19 cellular contexts compared by ENCODE assay signal in the genomic region with DNA sequence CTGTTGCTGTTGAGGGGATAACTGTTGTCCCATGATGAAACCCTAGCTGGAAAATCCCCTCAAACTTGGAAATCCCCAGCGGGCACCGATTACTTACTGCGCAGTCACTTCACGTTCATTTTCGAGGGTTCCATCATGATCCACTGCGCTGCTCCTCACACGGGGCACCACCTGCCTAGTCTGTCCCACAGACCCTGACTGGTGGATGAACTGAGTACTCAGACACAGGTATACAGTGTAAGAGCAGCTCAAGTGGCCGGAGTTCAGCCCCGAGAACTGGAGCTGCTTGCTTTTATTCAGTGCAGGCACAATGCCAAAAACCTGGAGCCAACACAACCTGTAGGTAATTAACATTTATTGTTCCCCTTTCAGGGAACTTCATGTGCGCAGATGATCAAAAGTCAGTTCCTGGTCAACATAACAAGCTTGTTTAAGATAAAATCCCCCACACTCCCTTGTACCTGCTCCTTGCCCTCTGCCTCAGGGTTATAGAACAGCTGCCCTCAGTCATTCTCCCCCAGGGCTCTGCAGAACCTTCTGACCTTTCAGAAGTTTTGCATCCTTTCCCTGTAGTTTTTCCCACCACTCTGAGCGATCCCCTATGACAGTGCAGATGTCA. TPM values are rescaled to one million over a fixed set of nuclear protein-coding genes. Genes with fewer than 3 reads are reported as not detected.
A peak's percentile ranks its signal among the peaks of the same experiment; 100 is the strongest.
DNase-seq lines count a peak whose midpoint lies in the region; ATAC-seq and TF ChIP-seq lines count a peak whose summit lies in the region.
"Had no signal": no experiment of that assay in that cellular context is flagged by ENCODE, and none has a peak within 500 bp of the region (broad histone marks: within the 10 kb centered on the region; RNA-seq: fewer than 3 reads in every experiment).

No MANE protein-coding gene starts in this region.

- no peak for TF ChIP-seq EP300 in gastroesophageal sphincter (IDR thresholded peaks at IDR 0.05)

- H4K20me1 ChIP-seq in GM23248 (ENCODE audit: insufficient read depth): no peaks in the 10 kb centered on the region

- no peak overlapping the region for H2AFZ ChIP-seq in GM23248

- no peaks in the 10 kb centered on the region for H3K9me3 ChIP-seq in gastroesophageal sphincter
- no peaks in the 10 kb centered on the region for H3K9me3 ChIP-seq in upper lobe of right lung
- no peaks in the 10 kb centered on the region for H3K9me3 ChIP-seq in GM23248 (ENCODE audit: low read depth)
- H3K9me3 ChIP-seq: testis had no signal

- intact Hi-C loops in upper lobe of right lung (cut with DNase I): no loop called here

- in situ Hi-C loops in GM23248 (cut with MboI): no loop called here

- H3K79me2 ChIP-seq in GM23248 (ENCODE audit: insufficient read depth): no peaks in the 10 kb centered on the region

- TF ChIP-seq CTCF in gastroesophageal sphincter (IDR thresholded peaks at IDR 0.05) (no peak), upper lobe of right lung (IDR thresholded peaks at IDR 0.05) (no peak)

- H3K27ac ChIP-seq in gastroesophageal sphincter: no peak overlapping the region
- no peak overlapping the region for H3K27ac ChIP-seq in upper lobe of right lung
- H3K27ac ChIP-seq in GM23248: no peak overlapping the region
- H3K27ac ChIP-seq: 22Rv1, dorsolateral prefrontal cortex, SK-N-MC, testis had no signal

- H3K27me3 ChIP-seq in gastroesophageal sphincter (no peaks in the 10 kb centered on the region), upper lobe of right lung (peaks cover 3% of the 10 kb centered on the region), GM23248 (replicated peaks; ENCODE audit: insufficient read depth) (peaks cover 13% of the 10 kb centered on the region)
- H3K27me3 ChIP-seq: dorsolateral prefrontal cortex, testis had no signal

- H3K36me3 ChIP-seq in gastroesophageal sphincter (no peaks in the 10 kb centered on the region), upper lobe of right lung (no peaks in the 10 kb centered on the region), GM23248 (ENCODE audit: low read depth) (no peaks in the 10 kb centered on the region)

- ATAC-seq in gastroesophageal sphincter: peak; percentile 19
- peak; percentile 58 for ATAC-seq in upper lobe of right lung
- ATAC-seq: activated T-cell treated with anti-CD3 and anti-CD28 coated beads, Interleukin-2, amount 50 U/mL, for 4 hours; naive thymus-derived CD4-positive, alpha-beta T cell had no signal

- H3K4me3 ChIP-seq in gastroesophageal sphincter (no peak overlapping the region), upper lobe of right lung (no peak overlapping the region), GM23248 (no peak overlapping the region)
- H3K4me3 ChIP-seq: dorsolateral prefrontal cortex, SK-N-MC, testis had no signal

- H3K4me1 ChIP-seq in gastroesophageal sphincter (peaks cover 0 to 19% (median 10%) of the 10 kb centered on the region in 3 donors), upper lobe of right lung (peaks cover 5% of the 10 kb centered on the region), GM23248 (ENCODE audit: insufficient read depth) (no peaks in the 10 kb centered on the region)
- H3K4me1 ChIP-seq: testis had no signal

- no peak overlapping the region for H3K9ac ChIP-seq in GM23248

- H3K4me2 ChIP-seq in GM23248 (ENCODE audit: unreplicated experiment): no peak overlapping the region

- no peaks in the 10 kb centered on the region for H3F3A ChIP-seq in GM23248 (ENCODE audit: insufficient read depth)

- DNase-seq in NCI-H1417 (lab: John Stamatoyannopoulos, UW) (peak; percentile 58 to 91 (median 86)), NCI-H1417 treated with DMSO at 0.1 percent for 48 hours (lab: John Stamatoyannopoulos, UW) (no peak), NCI-H345 treated with DMSO at 0.1 percent for 48 hours (lab: John Stamatoyannopoulos, UW; ENCODE audit: unreplicated experiment) (peak; percentile 61), upper lobe of right lung (no peak), cerebellum (ENCODE audit: low spot score) (no peak), GM23248 (no peak)
- DNase-seq in effector CD8-positive, alpha-beta T cell (lab: John Stamatoyannopoulos, UW): no peak
- DNase-seq: activated B cell treated with CpG ODN at 0.5 μM for 24 hours; activated T-cell treated with anti-CD3 and anti-CD28 coated beads, Interleukin-2, amount 50 U/mL, for 4 hours; amniotic stem cell; dorsolateral prefrontal cortex; HFFc6; KBM-7; naive thymus-derived CD4-positive, alpha-beta T cell; NK-92 treated with Interleukin-12 subunit alpha and Interleukin-12 subunit beta, amount 100 ng/mL, for 24 hours; testis had no signal

- H3K9me2 ChIP-seq in GM23248 (ENCODE audit: insufficient read depth): no peaks in the 10 kb centered on the region

- no peak for TF ChIP-seq POLR2A in gastroesophageal sphincter (IDR thresholded peaks at IDR 0.05)

- WGBS in gastroesophageal sphincter (ENCODE audit: low coverage in 1 of 2), 2 donors: 93 to 100% methylated on average over 1 to 4 of the region's 11 CpGs
- 55 to 66% methylated on average over 11 of the region's 11 CpGs for WGBS in GM23248 (ENCODE audit: low coverage in 1 of 2, low lambda C conversion rate in 2 of 2, missing lambda C conversion rate in 2 of 2), 2 experiments

RNA-seq across cellular contexts. Expression of gene PRELP, which starts 46.5 kb away (rescaled TPM):
- total RNA-seq in gastroesophageal sphincter: 100 to 1,000 TPM in 1 of 4 donors, 10 to 100 TPM in 3; 63.9 to 149 (median 66.1) TPM
- total RNA-seq in upper lobe of right lung: 91.8 TPM
- total RNA-seq in cerebellum: 0.27 TPM
- under 0.01 and 0.32 TPM in 2 replicates for total RNA-seq in GM23248 (2014; rRNA removed; shearing (Covaris generic))
- 1.6 and 1.7 TPM in 2 replicates for polyA plus RNA-seq in GM23248 (2016; fragmentation: Nextera tagmentation; extraction: Ambion mirVana)
- total RNA-seq: activated B cell treated with CpG ODN at 0.5 μM for 24 hours; naive thymus-derived CD4-positive, alpha-beta T cell had no signal
- polyA plus RNA-seq: naive thymus-derived CD4-positive, alpha-beta T cell had no signal

Comparison
In these comparisons a context has a peak if more than half of its experiments do, and no peak if none do; other contexts are left out.
1. DNase-seq: peak in NCI-H1417 (3 of 3) and NCI-H345 treated with DMSO at 0.1 percent for 48 hours (single experiment); none in NCI-H1417 treated with DMSO at 0.1 percent for 48 hours (single experiment), upper lobe of right lung (single experiment), cerebellum (single experiment), effector CD8-positive, alpha-beta T cell (single experiment) and GM23248 (single experiment).
2. RNA of gene PRELP, which starts 46.5 kb away (total RNA-seq): 91.8 TPM in upper lobe of right lung (single experiment) and 63.9 to 149 TPM in gastroesophageal sphincter; under 0.01 to 0.32 TPM in GM23248 and 0.27 TPM in cerebellum (single experiment); every median in the first group is over 10 times any median in the second.